16 cellular contexts compared by ENCODE assay signal in genomic region chr17:48110722-48111121, GRCh38. TPM values are rescaled to one million over a fixed set of nuclear protein-coding genes. Genes with fewer than 3 reads are reported as not detected.
A peak's percentile ranks its signal among the peaks of the same experiment; 100 is the strongest.
DNase-seq lines count a peak whose midpoint lies in the region; ATAC-seq and TF ChIP-seq lines count a peak whose summit lies in the region.
"Had no signal": no experiment of that assay in that cellular context is flagged by ENCODE, and none has a peak within 500 bp of the region (broad histone marks: within the 10 kb centered on the region; RNA-seq: fewer than 3 reads in every experiment).

No MANE protein-coding gene starts in this region.

- WGBS in mammary epithelial cell (ENCODE audit: low coverage, missing lambda C conversion rate), result 43% methylated on average over 5 of the region's 8 CpGs

- intact Hi-C loops in activated naive CD4-positive, alpha-beta T cell treated with anti-CD3 and anti-CD28 coated beads for 36 hours (cut with micrococcal nuclease), result loop anchor here (5.0 kb wide), 1 partner anchor 317 kb away; no protein-coding TSS in a partner anchor
- intact Hi-C loops in mammary epithelial cell (cut with micrococcal nuclease), result no loop called here

- H3K4me1 ChIP-seq in mammary epithelial cell (ENCODE audit: insufficient read depth, low read length), result peaks cover 7% of the 10 kb centered on the region

- no peak overlapping the region for H2AFZ ChIP-seq in mammary epithelial cell (ENCODE audit: low read depth, low read length)

- dilution Hi-C loops in mammary epithelial cell (cut with HindIII; ENCODE audit: low sequenced_read_pairs), result no loop called here

- H3K27ac ChIP-seq in mammary epithelial cell (ENCODE audit: insufficient read depth, low read depth, low read length), result no peak overlapping the region
- H3K27ac ChIP-seq: gastrocnemius medialis, pancreas had no signal

- no peaks in the 10 kb centered on the region for H3K9me3 Mint-ChIP-seq in activated naive CD4-positive, alpha-beta T cell treated with anti-CD3 and anti-CD28 coated beads for 36 hours
- H3K9me3 Mint-ChIP-seq in stimulated activated effector memory CD8-positive, alpha-beta T cell treated with anti-CD3 and anti-CD28 coated beads, Interleukin-12 subunit alpha, Interleukin-12 subunit beta, amount 100 ng/mL, for 72 hours, result no peaks in the 10 kb centered on the region

- H3K27ac Mint-ChIP-seq in activated naive CD4-positive, alpha-beta T cell treated with anti-CD3 and anti-CD28 coated beads for 36 hours, result peak overlapping the region; percentile 94
- peak overlapping the region; percentile 91 for H3K27ac Mint-ChIP-seq in stimulated activated effector memory CD8-positive, alpha-beta T cell treated with anti-CD3 and anti-CD28 coated beads, Interleukin-12 subunit alpha, Interleukin-12 subunit beta, amount 100 ng/mL, for 72 hours

- no peaks in the 10 kb centered on the region for H3K27me3 Mint-ChIP-seq in activated naive CD4-positive, alpha-beta T cell treated with anti-CD3 and anti-CD28 coated beads for 36 hours (ENCODE audit: low read depth)

- ATAC-seq in stimulated activated effector memory CD8-positive, alpha-beta T cell treated with anti-CD3 and anti-CD28 coated beads, Interleukin-12 subunit alpha, Interleukin-12 subunit beta, amount 100 ng/mL, for 72 hours, result no peak
- ATAC-seq: gastrocnemius medialis, pancreas had no signal

- H3K4me3 ChIP-seq in mammary epithelial cell (replicated peaks in 1 of 3; ENCODE audit: insufficient read depth in 1 of 3, low read depth in 2 of 3, low read length in 3 of 3), result no peak overlapping the region
- H3K4me3 ChIP-seq: gastrocnemius medialis, pancreas had no signal

- no peak overlapping the region for H3K4me3 Mint-ChIP-seq in activated naive CD4-positive, alpha-beta T cell treated with anti-CD3 and anti-CD28 coated beads for 36 hours
- H3K4me3 Mint-ChIP-seq in stimulated activated effector memory CD8-positive, alpha-beta T cell treated with anti-CD3 and anti-CD28 coated beads, Interleukin-12 subunit alpha, Interleukin-12 subunit beta, amount 100 ng/mL, for 72 hours, result peak overlapping the region; percentile 33

- peaks cover 11% of the 10 kb centered on the region for H3K36me3 Mint-ChIP-seq in activated naive CD4-positive, alpha-beta T cell treated with anti-CD3 and anti-CD28 coated beads for 36 hours (ENCODE audit: low read depth)
- peaks cover 71% of the 10 kb centered on the region for H3K36me3 Mint-ChIP-seq in stimulated activated effector memory CD8-positive, alpha-beta T cell treated with anti-CD3 and anti-CD28 coated beads, Interleukin-12 subunit alpha, Interleukin-12 subunit beta, amount 100 ng/mL, for 72 hours

- H3K79me2 ChIP-seq in mammary epithelial cell (ENCODE audit: insufficient read depth, low read length), result peaks cover 59% of the 10 kb centered on the region

- no peak for TF ChIP-seq CTCF in mammary epithelial cell (conservative IDR thresholded peaks at IDR 0.05 in 1 of 2, IDR thresholded peaks at IDR 0.05 in 1 of 2; ENCODE audit: extremely low read depth in 1 of 2, insufficient read depth in 1 of 2, low read depth in 1 of 2, low read length in 2 of 2)

- no peak overlapping the region for H3K9ac ChIP-seq in mammary epithelial cell (ENCODE audit: insufficient read depth, low read length)

- H3K27me3 ChIP-seq in mammary epithelial cell (ENCODE audit: insufficient read depth, low read length), result no peaks in the 10 kb centered on the region
- H3K27me3 ChIP-seq: gastrocnemius medialis, pancreas had no signal

- no TSS peak for BruUV-seq in mammary epithelial cell (replicated peaks; lab: Mats Ljungman, UMichigan)

- no peaks in the 10 kb centered on the region for H4K20me1 ChIP-seq in mammary epithelial cell (ENCODE audit: insufficient read depth, low read length)

- no peak for DNase-seq in activated naive CD4-positive, alpha-beta T cell treated with anti-CD3 and anti-CD28 coated beads for 36 hours
- no peak for DNase-seq in activated naive CD4-positive, alpha-beta T cell treated with anti-CD3 and anti-CD28 coated beads, Interleukin-2, amount 50 U/mL, for 16 hours
- DNase-seq in NCI-H82 (lab: John Stamatoyannopoulos, UW) (peak; percentile 80), mammary epithelial cell (no peak), occipital lobe (lab: John Stamatoyannopoulos, UW) (no peak), islet precursor cell (no peak), hypothalamus (lab: John Stamatoyannopoulos, UW) (no peak)
- no peak for DNase-seq in stimulated activated effector memory CD8-positive, alpha-beta T cell treated with anti-CD3 and anti-CD28 coated beads, Interleukin-12 subunit alpha, Interleukin-12 subunit beta, amount 100 ng/mL, for 72 hours (ENCODE audit: low spot score in 2 of 2)
- DNase-seq: activated CD4-positive, alpha-beta T cell treated with anti-CD3 and anti-CD28 coated beads for 1 hour; caudate nucleus; DMS153; gastrocnemius medialis; HCEC 1CT; NCI-H146; SW 1271 had no signal

- CTCF ChIA-PET in activated naive CD4-positive, alpha-beta T cell treated with anti-CD3 and anti-CD28 coated beads for 36 hours (lab: Charles Lee), result interaction anchor here (0.7 kb wide), 1 partner anchor 28 kb away, joined by 5 read pairs; no protein-coding TSS in a partner anchor
- CTCF ChIA-PET in mammary epithelial cell (lab: Charles Lee; ENCODE audit: low non-redundant PET), result no interaction called here

- peak overlapping the region; percentile 1 for H3K4me2 ChIP-seq in mammary epithelial cell (ENCODE audit: insufficient read depth, low read depth, low read length)

- H3K36me3 ChIP-seq in mammary epithelial cell (ENCODE audit: insufficient read depth, low read length), result peaks cover 5% of the 10 kb centered on the region

- H3K4me1 Mint-ChIP-seq in activated naive CD4-positive, alpha-beta T cell treated with anti-CD3 and anti-CD28 coated beads for 36 hours (ENCODE audit: low read depth), result peaks cover 57% of the 10 kb centered on the region
- H3K4me1 Mint-ChIP-seq in stimulated activated effector memory CD8-positive, alpha-beta T cell treated with anti-CD3 and anti-CD28 coated beads, Interleukin-12 subunit alpha, Interleukin-12 subunit beta, amount 100 ng/mL, for 72 hours, result peaks cover 63% of the 10 kb centered on the region

- in situ Hi-C loops in mammary epithelial cell (cut with MboI; ENCODE audit: low sequenced_read_pairs in 2 of 2), result no loop called here

- H3K9me3 ChIP-seq in mammary epithelial cell (replicated peaks; ENCODE audit: insufficient read depth, low read length), result no peaks in the 10 kb centered on the region
- H3K9me3 ChIP-seq: gastrocnemius medialis, pancreas had no signal

RNA-seq across cellular contexts. Expression of gene SNX11, which starts 3.2 kb away (rescaled TPM):
- 10 to 100 TPM; 20.2 to 23.0 TPM for total RNA-seq in activated naive CD4-positive, alpha-beta T cell treated with anti-CD3 and anti-CD28 coated beads for 36 hours
- total RNA-seq in mammary epithelial cell, result 10 to 100 TPM; 20.2 to 25.8 TPM
- 16.8 TPM for polyA plus RNA-seq in mammary epithelial cell
- polyA minus RNA-seq in mammary epithelial cell, result 28.8 TPM
- 10.0 TPM for total RNA-seq in occipital lobe

RNA-seq across cellular contexts. Expression of gene CBX1, which starts 9.4 kb away (rescaled TPM):
- 10 to 100 TPM; 61.6 to 63.0 TPM for total RNA-seq in activated naive CD4-positive, alpha-beta T cell treated with anti-CD3 and anti-CD28 coated beads for 36 hours
- total RNA-seq in mammary epithelial cell (10 to 100 TPM; 35.0 to 69.2 TPM), occipital lobe (78.6 TPM)
- polyA plus RNA-seq in mammary epithelial cell, result 31.1 TPM
- 27.7 TPM for polyA minus RNA-seq in mammary epithelial cell
